1 cellular context compared by ENCODE assay signal in genomic region chr11:86069408-86070086, GRCh38.
A peak's percentile ranks its signal among the peaks of the same experiment; 100 is the strongest.
TF ChIP-seq lines count a peak whose summit lies in the region.

No MANE protein-coding gene starts in this region.

TF ChIP-seq in GM12878, 131 proteins besides CTCF, POLR2A, EP300 and RAD21 (continued from another document and continues in another):
- TF ChIP-seq E2F8 (IDR thresholded peaks at IDR 0.05; ENCODE audit: low read depth, partially characterized antibody) (peak; percentile 52), HDAC6 (IDR thresholded peaks at IDR 0.05; ENCODE audit: unreplicated experiment) (no peak), ESRRA (IDR thresholded peaks at IDR 0.05; ENCODE audit: low read length) (no peak), MYC (IDR thresholded peaks at IDR 0.05; ENCODE audit: insufficient read depth, insufficient read length, insufficient replicate concordance, low read length, severe bottlenecking) (no peak), SMAD5 (IDR thresholded peaks at IDR 0.05; ENCODE audit: low read depth) (no peak), POU2F2 (IDR thresholded peaks at IDR 0.05; ENCODE audit: borderline replicate concordance, low read depth, low read length) (peak; percentile 54; the same call in 1 of the 3 replicates), SUPT20H (IDR thresholded peaks at IDR 0.05; ENCODE audit: borderline replicate concordance, control insufficient read depth, low read depth, low read length) (no peak), MEF2B (IDR thresholded peaks at IDR 0.05; ENCODE audit: partially characterized antibody, poor library complexity, severe bottlenecking) (peak; percentile 32), STAT3 (IDR thresholded peaks at IDR 0.05; ENCODE audit: low read depth, low read length) (no peak), SMC3 (IDR thresholded peaks at IDR 0.05; ENCODE audit: borderline replicate concordance, low read length) (no peak), IRF4 (IDR thresholded peaks at IDR 0.05; ENCODE audit: low read depth, low read length) (0 out of 2 replicates have a peak, but pooled peaks have one; percentile 11), NBN (IDR thresholded peaks at IDR 0.05) (peak; percentile 67; the same call in 1 of the 2 replicates), CEBPZ (IDR thresholded peaks at IDR 0.05; ENCODE audit: low read depth, low read length) (no peak), PML (IDR thresholded peaks at IDR 0.05; ENCODE audit: low read length) (peak; percentile 69; the same call in 1 of the 2 replicates), ZBTB11 (CRISPR knock-in tag; IDR thresholded peaks at IDR 0.05) (no peak), MTA3 (IDR thresholded peaks at IDR 0.05; ENCODE audit: borderline replicate concordance, low read length) (peak; percentile 30; the same call in 1 of the 2 replicates), E4F1 (IDR thresholded peaks at IDR 0.05; ENCODE audit: borderline replicate concordance, partially characterized antibody) (no peak), DPF2 (IDR thresholded peaks at IDR 0.05) (peak; percentile 86), BMI1 (IDR thresholded peaks at IDR 0.05; ENCODE audit: borderline replicate concordance) (no peak), IKZF2 (IDR thresholded peaks at IDR 0.05) (peak; percentile 78 to 88), ZBED1 (IDR thresholded peaks at IDR 0.05; ENCODE audit: borderline replicate concordance) (peak; percentile 81; the same call in 1 of the 2 replicates)
- TF ChIP-seq, protein P1, sequence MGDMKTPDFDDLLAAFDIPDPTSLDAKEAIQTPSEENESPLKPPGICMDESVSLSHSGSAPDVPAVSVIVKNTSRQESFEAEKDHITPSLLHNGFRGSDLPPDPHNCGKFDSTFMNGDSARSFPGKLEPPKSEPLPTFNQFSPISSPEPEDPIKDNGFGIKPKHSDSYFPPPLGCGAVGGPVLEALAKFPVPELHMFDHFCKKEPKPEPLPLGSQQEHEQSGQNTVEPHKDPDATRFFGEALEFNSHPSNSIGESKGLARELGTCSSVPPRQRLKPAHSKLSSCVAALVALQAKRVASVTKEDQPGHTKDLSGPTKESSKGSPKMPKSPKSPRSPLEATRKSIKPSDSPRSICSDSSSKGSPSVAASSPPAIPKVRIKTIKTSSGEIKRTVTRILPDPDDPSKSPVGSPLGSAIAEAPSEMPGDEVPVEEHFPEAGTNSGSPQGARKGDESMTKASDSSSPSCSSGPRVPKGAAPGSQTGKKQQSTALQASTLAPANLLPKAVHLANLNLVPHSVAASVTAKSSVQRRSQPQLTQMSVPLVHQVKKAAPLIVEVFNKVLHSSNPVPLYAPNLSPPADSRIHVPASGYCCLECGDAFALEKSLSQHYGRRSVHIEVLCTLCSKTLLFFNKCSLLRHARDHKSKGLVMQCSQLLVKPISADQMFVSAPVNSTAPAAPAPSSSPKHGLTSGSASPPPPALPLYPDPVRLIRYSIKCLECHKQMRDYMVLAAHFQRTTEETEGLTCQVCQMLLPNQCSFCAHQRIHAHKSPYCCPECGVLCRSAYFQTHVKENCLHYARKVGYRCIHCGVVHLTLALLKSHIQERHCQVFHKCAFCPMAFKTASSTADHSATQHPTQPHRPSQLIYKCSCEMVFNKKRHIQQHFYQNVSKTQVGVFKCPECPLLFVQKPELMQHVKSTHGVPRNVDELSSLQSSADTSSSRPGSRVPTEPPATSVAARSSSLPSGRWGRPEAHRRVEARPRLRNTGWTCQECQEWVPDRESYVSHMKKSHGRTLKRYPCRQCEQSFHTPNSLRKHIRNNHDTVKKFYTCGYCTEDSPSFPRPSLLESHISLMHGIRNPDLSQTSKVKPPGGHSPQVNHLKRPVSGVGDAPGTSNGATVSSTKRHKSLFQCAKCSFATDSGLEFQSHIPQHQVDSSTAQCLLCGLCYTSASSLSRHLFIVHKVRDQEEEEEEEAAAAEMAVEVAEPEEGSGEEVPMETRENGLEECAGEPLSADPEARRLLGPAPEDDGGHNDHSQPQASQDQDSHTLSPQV (IDR thresholded peaks at IDR 0.05) = no peak
- TF ChIP-seq, protein P2, sequence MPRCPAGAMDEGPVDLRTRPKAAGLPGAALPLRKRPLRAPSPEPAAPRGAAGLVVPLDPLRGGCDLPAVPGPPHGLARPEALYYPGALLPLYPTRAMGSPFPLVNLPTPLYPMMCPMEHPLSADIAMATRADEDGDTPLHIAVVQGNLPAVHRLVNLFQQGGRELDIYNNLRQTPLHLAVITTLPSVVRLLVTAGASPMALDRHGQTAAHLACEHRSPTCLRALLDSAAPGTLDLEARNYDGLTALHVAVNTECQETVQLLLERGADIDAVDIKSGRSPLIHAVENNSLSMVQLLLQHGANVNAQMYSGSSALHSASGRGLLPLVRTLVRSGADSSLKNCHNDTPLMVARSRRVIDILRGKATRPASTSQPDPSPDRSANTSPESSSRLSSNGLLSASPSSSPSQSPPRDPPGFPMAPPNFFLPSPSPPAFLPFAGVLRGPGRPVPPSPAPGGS (IDR thresholded peaks at IDR 0.05; ENCODE audit: borderline replicate concordance, insufficient read depth, low read depth, low read length, poor library complexity, severe bottlenecking) = no peak
- TF ChIP-seq, protein P3, sequence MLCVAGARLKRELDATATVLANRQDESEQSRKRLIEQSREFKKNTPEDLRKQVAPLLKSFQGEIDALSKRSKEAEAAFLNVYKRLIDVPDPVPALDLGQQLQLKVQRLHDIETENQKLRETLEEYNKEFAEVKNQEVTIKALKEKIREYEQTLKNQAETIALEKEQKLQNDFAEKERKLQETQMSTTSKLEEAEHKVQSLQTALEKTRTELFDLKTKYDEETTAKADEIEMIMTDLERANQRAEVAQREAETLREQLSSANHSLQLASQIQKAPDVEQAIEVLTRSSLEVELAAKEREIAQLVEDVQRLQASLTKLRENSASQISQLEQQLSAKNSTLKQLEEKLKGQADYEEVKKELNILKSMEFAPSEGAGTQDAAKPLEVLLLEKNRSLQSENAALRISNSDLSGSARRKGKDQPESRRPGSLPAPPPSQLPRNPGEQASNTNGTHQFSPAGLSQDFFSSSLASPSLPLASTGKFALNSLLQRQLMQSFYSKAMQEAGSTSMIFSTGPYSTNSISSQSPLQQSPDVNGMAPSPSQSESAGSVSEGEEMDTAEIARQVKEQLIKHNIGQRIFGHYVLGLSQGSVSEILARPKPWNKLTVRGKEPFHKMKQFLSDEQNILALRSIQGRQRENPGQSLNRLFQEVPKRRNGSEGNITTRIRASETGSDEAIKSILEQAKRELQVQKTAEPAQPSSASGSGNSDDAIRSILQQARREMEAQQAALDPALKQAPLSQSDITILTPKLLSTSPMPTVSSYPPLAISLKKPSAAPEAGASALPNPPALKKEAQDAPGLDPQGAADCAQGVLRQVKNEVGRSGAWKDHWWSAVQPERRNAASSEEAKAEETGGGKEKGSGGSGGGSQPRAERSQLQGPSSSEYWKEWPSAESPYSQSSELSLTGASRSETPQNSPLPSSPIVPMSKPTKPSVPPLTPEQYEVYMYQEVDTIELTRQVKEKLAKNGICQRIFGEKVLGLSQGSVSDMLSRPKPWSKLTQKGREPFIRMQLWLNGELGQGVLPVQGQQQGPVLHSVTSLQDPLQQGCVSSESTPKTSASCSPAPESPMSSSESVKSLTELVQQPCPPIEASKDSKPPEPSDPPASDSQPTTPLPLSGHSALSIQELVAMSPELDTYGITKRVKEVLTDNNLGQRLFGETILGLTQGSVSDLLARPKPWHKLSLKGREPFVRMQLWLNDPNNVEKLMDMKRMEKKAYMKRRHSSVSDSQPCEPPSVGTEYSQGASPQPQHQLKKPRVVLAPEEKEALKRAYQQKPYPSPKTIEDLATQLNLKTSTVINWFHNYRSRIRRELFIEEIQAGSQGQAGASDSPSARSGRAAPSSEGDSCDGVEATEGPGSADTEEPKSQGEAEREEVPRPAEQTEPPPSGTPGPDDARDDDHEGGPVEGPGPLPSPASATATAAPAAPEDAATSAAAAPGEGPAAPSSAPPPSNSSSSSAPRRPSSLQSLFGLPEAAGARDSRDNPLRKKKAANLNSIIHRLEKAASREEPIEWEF (IDR thresholded peaks at IDR 0.05; ENCODE audit: insufficient replicate concordance, low read depth, low read length) = no peak
